ENCODE assay signal across 1 cellular context in genomic region chr19:46537136-46538097, GRCh38.
TF ChIP-seq lines count a peak whose summit lies in the region.

No MANE protein-coding gene starts in this region.

TF ChIP-seq in GM12878, 131 proteins besides CTCF, POLR2A, EP300 and RAD21 (continued from another document):
- TF ChIP-seq ATF3 (IDR thresholded peaks at IDR 0.05; ENCODE audit: borderline replicate concordance, extremely low read depth, low read depth, low read length) = no peak
